Comparison of ENCODE assay signal across 8 cellular contexts in the genomic region with DNA sequence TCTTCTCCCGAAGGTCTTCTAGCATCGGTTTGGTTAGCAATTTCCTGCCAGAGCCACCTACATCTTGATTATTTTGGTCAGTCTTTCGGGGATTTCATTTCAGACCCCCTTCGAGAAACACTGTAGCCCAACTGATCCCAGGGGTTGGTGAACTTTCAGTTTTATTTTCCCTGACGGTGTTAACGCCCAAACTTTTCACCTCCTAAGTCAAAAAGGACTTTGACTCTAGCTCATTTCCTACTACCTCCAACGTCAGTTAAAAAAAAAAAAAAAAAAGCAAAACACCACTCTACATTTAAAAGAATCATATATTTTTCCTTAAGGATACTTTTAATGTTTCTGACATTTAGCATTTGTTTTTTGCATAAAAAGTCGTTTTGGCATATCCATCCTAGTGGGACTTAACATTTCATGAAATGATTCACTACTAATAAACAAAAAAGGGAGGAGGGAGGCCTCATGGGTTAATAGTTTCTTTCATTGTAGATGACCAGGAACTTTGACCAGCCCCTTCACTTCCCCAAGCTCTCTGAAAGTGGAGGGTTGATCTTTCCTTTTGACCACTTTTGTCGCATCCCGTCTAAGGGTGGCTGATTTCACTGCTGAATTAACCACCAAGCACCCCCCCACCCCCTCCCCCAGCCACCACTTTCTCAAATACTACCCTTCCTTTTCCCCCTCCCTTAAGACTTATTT. TPM values are rescaled to one million over a fixed set of nuclear protein-coding genes. Genes with fewer than 3 reads are reported as not detected.
DNase-seq lines count a peak whose midpoint lies in the region; ATAC-seq and TF ChIP-seq lines count a peak whose summit lies in the region.

No MANE protein-coding gene starts in this region.

- H3K27me3 ChIP-seq in cardiac muscle cell (no peaks in the 10 kb centered on the region), body of pancreas (no peaks in the 10 kb centered on the region), uterus (no peaks in the 10 kb centered on the region)

- ATAC-seq in Right ventricle myocardium inferior, result no peak
- no peak for ATAC-seq in body of pancreas
- no peak for ATAC-seq in HG02571 (IDR thresholded peaks at IDR 0.05; ENCODE audit: unreplicated experiment)
- no peak for ATAC-seq in HG02973 (IDR thresholded peaks at IDR 0.05; ENCODE audit: unreplicated experiment)

- H3K36me3 ChIP-seq in cardiac muscle cell, result no peaks in the 10 kb centered on the region
- no peaks in the 10 kb centered on the region for H3K36me3 ChIP-seq in body of pancreas (replicated peaks in 1 of 2; ENCODE audit: insufficient read depth in 1 of 2, low read depth in 2 of 2)
- no peaks in the 10 kb centered on the region for H3K36me3 ChIP-seq in uterus

- no peak for TF ChIP-seq POLR2A in body of pancreas (IDR thresholded peaks at IDR 0.05)
- TF ChIP-seq POLR2A in uterus (IDR thresholded peaks at IDR 0.05), result no peak

- intact Hi-C loops in Right ventricle myocardium inferior (cut with DNase I) (no loop called here), body of pancreas (cut with DNase I) (no loop called here), uterus (cut with DNase I; ENCODE audit: low total_unique reads) (no loop called here)

- DNase-seq in cardiac muscle cell (ENCODE audit: low read depth in 1 of 2, low spot score in 1 of 2) (no peak), Right ventricle myocardium inferior (ENCODE audit: missing footprints) (no peak), body of pancreas (peak in 1 of 4 donors; percentile 19), medulla oblongata (ENCODE audit: extremely low spot score) (peak; percentile 52), uterus (no peak), H4 (ENCODE audit: low spot score) (no peak)

- peaks cover 26% of the 10 kb centered on the region for H3K4me1 ChIP-seq in cardiac muscle cell (ENCODE audit: low read depth)
- H3K4me1 ChIP-seq in body of pancreas, result peaks cover 15% of the 10 kb centered on the region
- no peaks in the 10 kb centered on the region for H3K4me1 ChIP-seq in uterus

- TF ChIP-seq CTCF in cardiac muscle cell (IDR thresholded peaks at IDR 0.05; ENCODE audit: low read depth, low read length), result no peak
- no peak for TF ChIP-seq CTCF in body of pancreas (IDR thresholded peaks at IDR 0.05)
- TF ChIP-seq CTCF in uterus (IDR thresholded peaks at IDR 0.05), result no peak

- H3K9me3 ChIP-seq in cardiac muscle cell (ENCODE audit: low read depth) (no peaks in the 10 kb centered on the region), body of pancreas (no peaks in the 10 kb centered on the region), uterus (no peaks in the 10 kb centered on the region)

- H3K4me3 ChIP-seq in cardiac muscle cell (peak overlapping the region; percentile 20), body of pancreas (peak overlapping the region in 1 of 2 donors; percentile 28), uterus (peak overlapping the region; percentile 80 to 90)

- 10 to 11% methylated on average over 10 of the region's 10 CpGs for WGBS in body of pancreas, 2 donors

- peak overlapping the region; percentile 52 for H3K27ac ChIP-seq in cardiac muscle cell
- peak overlapping the region; percentile 70 to 96 (median 91) for H3K27ac ChIP-seq in body of pancreas
- peak overlapping the region; percentile 93 to 97 for H3K27ac ChIP-seq in uterus

RNA-seq across cellular contexts. Expression of gene TCF7L2, which starts 0.8 kb away (rescaled TPM):
- total RNA-seq in cardiac muscle cell (12.9 and 33.7 TPM in 2 replicates), Right ventricle myocardium inferior (12.4 TPM), body of pancreas (10 to 100 TPM in 1 of 2 donors, 1 to 10 TPM in 1; 9.1 to 25.7 TPM), uterus (10 to 100 TPM; 12.7 to 59.9 (median 16.1) TPM)
- 27.5 and 40.3 TPM in 2 replicates for polyA plus RNA-seq in cardiac muscle cell
- total RNA-seq in H4 (2014; rRNA removed; shearing (Covaris generic)), result 3.3 and 3.4 TPM in 2 replicates
